Comparison of ENCODE assay signal across 8 cellular contexts in the genomic region with DNA sequence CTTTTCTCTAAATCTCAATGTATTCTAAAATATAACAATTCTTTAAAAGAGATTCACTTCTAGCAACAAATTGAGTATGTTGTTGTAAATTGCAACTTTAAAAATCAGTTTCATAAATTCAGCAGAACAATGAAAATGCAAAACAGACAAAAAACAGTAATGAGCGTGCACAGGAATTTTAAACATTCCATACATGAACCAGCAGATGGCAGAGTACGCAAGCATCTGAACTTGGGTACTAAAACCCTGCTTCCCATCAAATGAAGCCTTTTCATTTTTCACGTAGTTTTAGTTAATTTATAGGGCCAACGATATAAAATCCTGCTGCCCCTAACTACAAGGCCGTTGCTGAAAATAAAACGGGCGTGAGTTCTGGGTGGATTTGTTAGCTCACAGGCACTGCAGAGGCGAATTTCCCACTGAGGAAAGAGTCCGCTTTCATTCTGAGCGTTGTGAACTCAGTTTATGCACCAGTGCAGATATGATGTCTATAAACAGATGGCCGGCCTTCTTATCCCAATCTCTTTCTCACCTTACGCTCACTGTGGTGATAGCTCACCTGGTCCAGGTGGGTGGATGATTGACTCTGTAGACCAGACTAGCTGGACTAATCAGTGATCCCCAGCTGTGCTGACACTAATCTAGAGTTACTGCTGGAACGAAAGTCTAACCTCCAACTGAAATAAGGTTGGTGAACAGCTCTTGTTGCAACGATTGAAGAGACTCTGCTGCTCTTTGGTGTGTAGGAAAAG.
DNase-seq lines count a peak whose midpoint lies in the region; ATAC-seq and TF ChIP-seq lines count a peak whose summit lies in the region.

No MANE protein-coding gene starts in this region.

- no peak overlapping the region for H3K9ac ChIP-seq in NT2/D1 (ENCODE audit: insufficient read length, low read depth)

- ATAC-seq in HG03432 (IDR thresholded peaks at IDR 0.05; ENCODE audit: unreplicated experiment) (peak; percentile 69), HG02571 (IDR thresholded peaks at IDR 0.05; ENCODE audit: unreplicated experiment) (no peak)

- no peak overlapping the region for H3K27ac ChIP-seq in DOHH2 (ENCODE audit: low read depth, low read length)

- peak; percentile 58 for TF ChIP-seq CTCF in DOHH2 (IDR thresholded peaks at IDR 0.05; ENCODE audit: low read depth, low read length, poor library complexity, severe bottlenecking)

- H3K9me2 ChIP-seq in DOHH2 (replicated peaks; ENCODE audit: control insufficient read depth, low read length): no peaks in the 10 kb centered on the region

- H3K36me3 ChIP-seq in DOHH2 (ENCODE audit: control insufficient read depth, low read length): no peaks in the 10 kb centered on the region
- H3K36me3 ChIP-seq in NT2/D1 (ENCODE audit: insufficient read depth, insufficient read length, low read length): no peaks in the 10 kb centered on the region

- no peaks in the 10 kb centered on the region for H4K20me1 ChIP-seq in DOHH2 (ENCODE audit: control insufficient read depth, insufficient read depth, low read depth, low read length)

- H3K9me3 ChIP-seq in DOHH2 (ENCODE audit: control insufficient read depth, insufficient read depth, low read length): no peaks in the 10 kb centered on the region
- no peaks in the 10 kb centered on the region for H3K9me3 ChIP-seq in NT2/D1 (ENCODE audit: insufficient read depth, low read length)

- H3K27me3 ChIP-seq in DOHH2 (ENCODE audit: control insufficient read depth, low read length): peaks cover 6% of the 10 kb centered on the region; the same call in 1 of the 2 replicates
- no peaks in the 10 kb centered on the region for H3K27me3 ChIP-seq in NT2/D1 (ENCODE audit: insufficient read depth, insufficient read length)

- H3K79me2 ChIP-seq in DOHH2 (ENCODE audit: control insufficient read depth, low read length): no peaks in the 10 kb centered on the region

- no peaks in the 10 kb centered on the region for H3K4me1 ChIP-seq in DOHH2 (ENCODE audit: control insufficient read depth, low read length)
- H3K4me1 ChIP-seq in NT2/D1 (ENCODE audit: insufficient read depth, insufficient read length): peaks cover 6% of the 10 kb centered on the region

- DNase-seq in A172 (ENCODE audit: low spot score): peak; percentile 5
- DNase-seq in NT2/D1 (ENCODE audit: low read depth, low spot score): peak; percentile 35
- peak; percentile 47 to 55 for DNase-seq in dermis microvascular lymphatic vessel endothelial cell (ENCODE audit: low read depth in 2 of 2)
- peak; percentile 39 for DNase-seq in myocyte (ENCODE audit: low read depth)
- DNase-seq in activated effector memory CD4-positive, alpha-beta T cell treated with Interleukin-2 at 50 U/mL for 16 hours: no peak

- H3F3A ChIP-seq in DOHH2 (ENCODE audit: control insufficient read depth, insufficient read depth): no peaks in the 10 kb centered on the region

- H3K4me3 ChIP-seq in DOHH2 (ENCODE audit: low read length): no peak overlapping the region
- no peak overlapping the region for H3K4me3 ChIP-seq in NT2/D1 (ENCODE audit: insufficient read length, low read depth)

- H3K4me2 ChIP-seq in DOHH2 (ENCODE audit: low read length): no peak overlapping the region
